Comparison of ENCODE assay signal across 21 cellular contexts in the genomic region with DNA sequence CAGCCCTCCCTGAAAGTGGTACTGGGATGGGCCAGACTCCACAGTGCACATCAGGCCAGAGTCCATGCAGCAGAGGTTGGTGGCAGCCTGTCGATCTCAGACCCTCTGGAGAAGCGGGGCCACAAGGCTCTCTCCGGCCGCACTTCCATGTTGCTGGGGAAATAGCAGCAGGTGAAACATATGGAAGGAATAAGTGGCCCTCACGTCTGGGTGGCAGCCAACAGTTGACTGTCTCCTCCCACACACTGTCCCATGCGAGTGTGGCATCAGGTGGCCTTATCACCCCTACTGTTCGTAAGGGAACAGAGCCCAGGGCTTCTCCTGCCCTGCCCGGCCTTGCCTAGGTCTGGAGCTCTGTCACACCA. TPM values are rescaled to one million over a fixed set of nuclear protein-coding genes. Genes with fewer than 3 reads are reported as not detected.
DNase-seq lines count a peak whose midpoint lies in the region; FAIRE-seq and TF ChIP-seq lines count a peak whose summit lies in the region.
"Had no signal": no experiment of that assay in that cellular context is flagged by ENCODE, and none has a peak within 500 bp of the region (broad histone marks: within the 10 kb centered on the region; RNA-seq: fewer than 3 reads in every experiment).

No MANE protein-coding gene starts in this region.

- peaks cover 14% of the 10 kb centered on the region for H3K4me1 ChIP-seq in astrocyte (ENCODE audit: insufficient read depth, low read length)
- H3K4me1 ChIP-seq in hepatocyte (ENCODE audit: insufficient read depth): peaks cover 34% of the 10 kb centered on the region
- H3K4me1 ChIP-seq in sigmoid colon: peaks cover 0 to 40% (median 33%) of the 10 kb centered on the region in 4 donors

- H2AFZ ChIP-seq in astrocyte (ENCODE audit: low read depth, low read length) (no peak overlapping the region), hepatocyte (no peak overlapping the region)

- peaks cover 3% of the 10 kb centered on the region for H3K9me3 Mint-ChIP-seq in astrocyte (ENCODE audit: unreplicated experiment)
- H3K9me3 Mint-ChIP-seq: activated naive CD4-positive, alpha-beta T cell treated with anti-CD3 and anti-CD28 coated beads, Interleukin-2, amount 50 U/mL, for 24 hours; activated T-cell treated with anti-CD3 and anti-CD28 coated beads, Interleukin-2, amount 50 U/mL, for 4 hours; dendritic cell treated with granulocyte-macrophage colony-stimulating factor and Interleukin-4, amounts not matched to agents 40 ng/mL and 50 ng/mL, for 4 days; WTC11 had no signal

- H3K4me2 ChIP-seq in astrocyte (ENCODE audit: low read length): no peak overlapping the region
- no peak overlapping the region for H3K4me2 ChIP-seq in hepatocyte

- in situ Hi-C loops in G401 (cut with HindIII; ENCODE audit: low sequenced_read_pairs): no loop called here

- no peak for TF ChIP-seq POLR2A in sigmoid colon (IDR thresholded peaks at IDR 0.05)

- no peaks in the 10 kb centered on the region for H3K9me3 ChIP-seq in astrocyte (ENCODE audit: insufficient read depth, low read depth, low read length)
- no peaks in the 10 kb centered on the region for H3K9me3 ChIP-seq in hepatocyte (ENCODE audit: low read depth)
- no peaks in the 10 kb centered on the region for H3K9me3 ChIP-seq in sigmoid colon

- H3K27ac Mint-ChIP-seq in astrocyte (ENCODE audit: unreplicated experiment): peak overlapping the region; percentile 14
- H3K27ac Mint-ChIP-seq: activated CD8-positive, alpha-beta T cell treated with anti-CD3 and anti-CD28 coated beads, Interleukin-2, amount 10 ng/mL, durations not matched to agents 7 days and 5 days; activated naive CD4-positive, alpha-beta T cell treated with anti-CD3 and anti-CD28 coated beads, Interleukin-2, amount 50 U/mL, for 24 hours; dendritic cell treated with granulocyte-macrophage colony-stimulating factor and Interleukin-4, amounts not matched to agents 40 ng/mL and 50 ng/mL, for 4 days; WTC11 had no signal

- 88% methylated on average over 8 of the region's 8 CpGs for WGBS in hepatocyte (ENCODE audit: low lambda C conversion rate, missing lambda C conversion rate)
- WGBS in sigmoid colon, 2 donors: 91% methylated on average over 8 of the region's 8 CpGs

- peak; percentile 55 for DNase-seq in G401 (ENCODE audit: low spot score)
- DNase-seq in astrocyte (ENCODE audit: low read depth): no peak
- no peak for DNase-seq in hepatocyte (ENCODE audit: low spot score)
- peak; percentile 61 for DNase-seq in sigmoid colon
- no peak for DNase-seq in activated naive CD4-positive, alpha-beta T cell treated with Interleukin-2 at 50 U/mL for 16 hours
- DNase-seq in NCI-H1092 treated with DMSO at 0.1 percent for 48 hours (lab: John Stamatoyannopoulos, UW): no peak
- no peak for DNase-seq in OCI-M2 (lab: John Stamatoyannopoulos, UW; ENCODE audit: unreplicated experiment)
- DNase-seq in kidney tubule cell (ENCODE audit: low spot score): no peak
- DNase-seq: activated CD8-positive, alpha-beta T cell treated with anti-CD3 and anti-CD28 coated beads, Interleukin-2, amount 10 ng/mL, durations not matched to agents 7 days and 5 days; activated T-cell treated with anti-CD3 and anti-CD28 coated beads, Interleukin-2, amount 50 U/mL, for 4 hours; COR-L47; foreskin keratinocyte; GF-D8; NCI-H1436; small intestine; stimulated activated CD4-positive, alpha-beta T cell treated with anti-CD3 and anti-CD28 coated beads, Interleukin-4, amount 100 ng/mL, for 24 hours; T-helper 1 cell had no signal

- no peak for TF ChIP-seq EP300 in sigmoid colon (IDR thresholded peaks at IDR 0.05)

- H3K27me3 Mint-ChIP-seq in astrocyte (ENCODE audit: low read depth, unreplicated experiment): peaks cover 8% of the 10 kb centered on the region
- H3K27me3 Mint-ChIP-seq: activated naive CD4-positive, alpha-beta T cell treated with anti-CD3 and anti-CD28 coated beads, Interleukin-2, amount 50 U/mL, for 24 hours; dendritic cell treated with granulocyte-macrophage colony-stimulating factor and Interleukin-4, amounts not matched to agents 40 ng/mL and 50 ng/mL, for 4 days had no signal

- no peak overlapping the region for H3K4me3 ChIP-seq in astrocyte (ENCODE audit: insufficient read depth, low read depth, low read length)
- no peak overlapping the region for H3K4me3 ChIP-seq in hepatocyte
- no peak overlapping the region for H3K4me3 ChIP-seq in sigmoid colon

- no peaks in the 10 kb centered on the region for H3K9me2 ChIP-seq in hepatocyte (replicated peaks; ENCODE audit: insufficient read depth)

- H3K27me3 ChIP-seq in astrocyte (ENCODE audit: insufficient read depth, low read length) (no peaks in the 10 kb centered on the region), hepatocyte (no peaks in the 10 kb centered on the region), sigmoid colon (no peaks in the 10 kb centered on the region)
- H3K27me3 ChIP-seq: foreskin keratinocyte had no signal

- H3K9ac ChIP-seq in astrocyte (ENCODE audit: low read length): no peak overlapping the region

- intact Hi-C loops in sigmoid colon (cut with DNase I): no loop called here

- peaks cover 16% of the 10 kb centered on the region for H3K36me3 Mint-ChIP-seq in astrocyte (ENCODE audit: low read depth, unreplicated experiment)
- H3K36me3 Mint-ChIP-seq: WTC11 had no signal

- H4K20me1 ChIP-seq in astrocyte (ENCODE audit: insufficient read depth, low read length) (no peaks in the 10 kb centered on the region), hepatocyte (ENCODE audit: insufficient read depth, poor library complexity, severe bottlenecking) (no peaks in the 10 kb centered on the region)

- H3K4me3 Mint-ChIP-seq in astrocyte (ENCODE audit: unreplicated experiment): no peak overlapping the region
- H3K4me3 Mint-ChIP-seq: activated CD8-positive, alpha-beta T cell treated with anti-CD3 and anti-CD28 coated beads, Interleukin-2, amount 10 ng/mL, durations not matched to agents 7 days and 5 days; activated naive CD4-positive, alpha-beta T cell treated with anti-CD3 and anti-CD28 coated beads, Interleukin-2, amount 50 U/mL, for 24 hours; activated T-cell treated with anti-CD3 and anti-CD28 coated beads, Interleukin-2, amount 50 U/mL, for 4 hours; dendritic cell treated with granulocyte-macrophage colony-stimulating factor and Interleukin-4, amounts not matched to agents 40 ng/mL and 50 ng/mL, for 4 days; WTC11 had no signal

- no peaks in the 10 kb centered on the region for H3K79me2 ChIP-seq in astrocyte (ENCODE audit: insufficient read depth, low read length)
- H3K79me2 ChIP-seq in hepatocyte: no peaks in the 10 kb centered on the region

- TF ChIP-seq CTCF in astrocyte (IDR thresholded peaks at IDR 0.05; ENCODE audit: insufficient read depth, low read depth, low read length): no peak
- no peak for TF ChIP-seq CTCF in hepatocyte (IDR thresholded peaks at IDR 0.05; ENCODE audit: poor library complexity)
- TF ChIP-seq CTCF in sigmoid colon (IDR thresholded peaks at IDR 0.05): no peak

- peaks cover 17% of the 10 kb centered on the region for H3K4me1 Mint-ChIP-seq in astrocyte (ENCODE audit: low read depth, unreplicated experiment)

- no peaks in the 10 kb centered on the region for H3K36me3 ChIP-seq in astrocyte (ENCODE audit: insufficient read depth, low read length)
- H3K36me3 ChIP-seq in hepatocyte (replicated peaks; ENCODE audit: insufficient read depth, low read depth): no peaks in the 10 kb centered on the region
- no peaks in the 10 kb centered on the region for H3K36me3 ChIP-seq in sigmoid colon

- FAIRE-seq in astrocyte (lab: Jason Lieb, UNC): no peak
- FAIRE-seq: small intestine had no signal

- H3K27ac ChIP-seq in astrocyte (ENCODE audit: low read depth, low read length): no peak overlapping the region
- H3K27ac ChIP-seq in hepatocyte: peak overlapping the region; percentile 15
- H3K27ac ChIP-seq in sigmoid colon: peak overlapping the region; percentile 25 to 73 (median 58)
- H3K27ac ChIP-seq: foreskin keratinocyte, RWPE1 had no signal

RNA-seq across cellular contexts. Expression of gene FOSL2, which starts 58.1 kb away (rescaled TPM):
- total RNA-seq in G401 (2014; rRNA removed; shearing (Covaris generic)): 12.1 and 16.1 TPM in 2 replicates
- total RNA-seq in astrocyte: 156 and 158 TPM in 2 replicates
- 148 and 164 TPM in 2 replicates for total RNA-seq in hepatocyte
- 84.0 and 91.1 TPM in 2 replicates for polyA plus RNA-seq in hepatocyte
- 100 to 1,000 TPM in 1 of 4 donors, 10 to 100 TPM in 3; 38.9 to 208 (median 67.3) TPM for total RNA-seq in sigmoid colon
- polyA plus RNA-seq in sigmoid colon: 10 to 100 TPM; 30.0 to 66.2 (median 55.0) TPM

Comparison
In these comparisons a context has a peak if more than half of its experiments do, and no peak if none do; other contexts are left out.
1. DNase-seq: peak in G401 (single experiment) and sigmoid colon (single experiment); none in astrocyte (single experiment), hepatocyte (single experiment), activated naive CD4-positive, alpha-beta T cell treated with Interleukin-2 at 50 U/mL for 16 hours (single experiment), NCI-H1092 treated with DMSO at 0.1 percent for 48 hours (single experiment), OCI-M2 (single experiment) and kidney tubule cell (single experiment).